1 cellular context compared by ENCODE assay signal in genomic region chr17:46964315-46965265, GRCh38.
A peak's percentile ranks its signal among the peaks of the same experiment; 100 is the strongest.
TF ChIP-seq lines count a peak whose summit lies in the region.

No MANE protein-coding gene starts in this region.

TF ChIP-seq in HepG2, 621 proteins besides CTCF, POLR2A, EP300 and RAD21 (continued from another document):
- TF ChIP-seq NCOA2 (CRISPR knock-in tag; IDR thresholded peaks at IDR 0.05): no peak
- no peak for TF ChIP-seq ZNF530 (CRISPR knock-in tag; IDR thresholded peaks at IDR 0.05; ENCODE audit: low read depth)
- TF ChIP-seq NR2F1 (CRISPR knock-in tag; IDR thresholded peaks at IDR 0.05): no peak
- peak; percentile 64; the same call in 1 of the 2 replicates for TF ChIP-seq ZNF331 (CRISPR knock-in tag; IDR thresholded peaks at IDR 0.05)
- peak; percentile 89 for TF ChIP-seq SRY (CRISPR knock-in tag; IDR thresholded peaks at IDR 0.05)
- peak; percentile 86 to 97 for TF ChIP-seq REST (IDR thresholded peaks at IDR 0.05; ENCODE audit: borderline replicate concordance in 1 of 2, low read depth in 1 of 2, low read length in 2 of 2)
- TF ChIP-seq ZNF138 (CRISPR knock-in tag; IDR thresholded peaks at IDR 0.05; ENCODE audit: low read depth): peak; percentile 66; the same call in 1 of the 2 replicates
- TF ChIP-seq NFKB2 (CRISPR knock-in tag; IDR thresholded peaks at IDR 0.05; ENCODE audit: borderline replicate concordance): peak; percentile 69; the same call in 1 of the 2 replicates
- TF ChIP-seq TSC22D2 (CRISPR knock-in tag; IDR thresholded peaks at IDR 0.05; ENCODE audit: borderline replicate concordance): 0 out of 2 replicates have a peak, but pooled peaks have one; percentile 52
- peak; percentile 67; the same call in 1 of the 2 replicates for TF ChIP-seq PATZ1 (CRISPR knock-in tag; IDR thresholded peaks at IDR 0.05)
- TF ChIP-seq SAP130 (CRISPR knock-in tag; IDR thresholded peaks at IDR 0.05; ENCODE audit: low read depth): 0 out of 2 replicates have a peak, but pooled peaks have one; percentile 49
